18 cellular contexts compared by ENCODE assay signal in the genomic region with DNA sequence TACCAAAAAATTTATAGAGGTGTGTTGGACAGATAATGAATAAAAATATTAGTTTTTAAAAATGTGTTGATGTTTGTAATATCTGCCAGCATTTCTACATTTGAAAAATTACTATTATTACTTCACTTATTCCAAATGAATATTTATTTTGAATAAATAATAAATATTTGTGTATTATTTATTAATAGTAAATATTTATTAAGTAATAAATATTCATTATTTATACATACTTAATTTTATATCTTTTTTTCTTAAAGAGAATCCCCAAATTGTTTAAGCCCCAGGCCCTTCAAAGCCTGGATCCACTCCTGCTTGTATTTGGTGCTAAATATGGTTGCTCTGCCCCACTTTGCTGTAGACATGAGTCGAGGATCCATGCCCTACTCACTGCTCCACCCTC.
"Had no signal": no experiment of that assay in that cellular context is flagged by ENCODE, and none has a peak within 500 bp of the region (broad histone marks: within the 10 kb centered on the region; RNA-seq: fewer than 3 reads in every experiment).

No MANE protein-coding gene starts in this region.

- H3K4me3 Mint-ChIP-seq: naive thymus-derived CD4-positive, alpha-beta T cell; nephron progenitor cell had no signal

- H3K4me3 ChIP-seq: heart left ventricle, psoas muscle, right lobe of liver, spleen, stomach, thoracic aorta had no signal

- H3K27me3 ChIP-seq: foreskin keratinocyte, heart left ventricle, right lobe of liver, spleen, stomach had no signal

- ATAC-seq: foreskin keratinocyte; heart left ventricle; naive thymus-derived CD4-positive, alpha-beta T cell; psoas muscle; right lobe of liver had no signal

- H3K9me3 ChIP-seq: psoas muscle, right lobe of liver, spleen, stomach, thoracic aorta had no signal

- H3K27ac Mint-ChIP-seq: naive thymus-derived CD4-positive, alpha-beta T cell; nephron progenitor cell had no signal

- DNase-seq: effector memory CD4-positive, alpha-beta T cell; heart left ventricle; hippocampal formation; naive thymus-derived CD4-positive, alpha-beta T cell; nephron progenitor cell; psoas muscle; retina; right lobe of liver; spleen; stimulated activated CD4-positive, alpha-beta T cell treated with anti-CD3 and anti-CD28 coated beads, Interleukin-15, amount 100 ng/mL, for 24 hours; stimulated activated CD4-positive, alpha-beta T cell treated with anti-CD3 and anti-CD28 coated beads, Interleukin-1b, Interleukin-23, amount 100 ng/mL, for 48 hours; stimulated activated CD4-positive, alpha-beta T cell treated with anti-CD3 and anti-CD28 coated beads, Interleukin-4, amount 100 ng/mL, for 24 hours; stimulated activated naive CD4-positive, alpha-beta T cell; stomach; substantia nigra; trophoblast cell had no signal

- H3K27ac ChIP-seq: foreskin keratinocyte, heart left ventricle, psoas muscle, right lobe of liver, spleen, stomach, thoracic aorta had no signal

- H3K36me3 ChIP-seq: heart left ventricle, right lobe of liver, spleen, stomach, thoracic aorta had no signal

- H3K4me1 ChIP-seq: foreskin keratinocyte, psoas muscle, right lobe of liver, spleen, stomach had no signal
